In the genomic region with DNA sequence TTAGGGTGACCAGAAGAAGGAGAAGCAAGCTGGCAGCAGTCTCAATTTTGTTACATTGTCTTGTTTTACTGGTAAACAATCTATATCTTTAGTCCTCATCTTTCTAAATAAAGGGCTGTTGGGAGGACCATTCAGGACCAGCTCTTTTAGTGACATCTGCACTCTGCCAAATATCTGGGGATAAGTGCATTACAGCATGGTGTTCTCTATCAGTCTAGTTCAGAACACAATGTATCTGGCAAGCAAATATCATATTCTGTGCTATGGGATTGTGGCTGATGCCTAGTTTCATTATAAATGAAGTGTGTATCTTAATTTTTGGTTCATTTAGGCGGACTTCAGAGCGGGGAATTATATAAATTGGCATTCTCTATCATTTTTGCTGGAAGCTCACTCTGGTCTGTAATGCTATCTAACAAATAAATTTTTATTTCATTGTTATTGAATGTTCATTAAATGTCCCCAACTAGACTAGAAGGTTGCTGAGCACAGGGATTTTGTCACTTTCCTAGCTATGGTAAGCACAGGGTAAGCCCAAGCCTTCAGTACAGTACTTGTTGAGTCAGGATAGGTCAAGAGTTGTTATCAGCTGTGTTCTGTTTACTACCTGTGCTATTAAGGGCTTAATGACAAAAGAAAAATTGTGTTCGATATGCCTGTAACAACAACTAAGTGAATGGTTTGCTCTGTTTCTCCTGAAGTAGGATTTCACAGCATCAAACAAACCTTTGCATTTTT, we compare ENCODE assay signal across 20 cellular contexts. TPM values are rescaled to one million over a fixed set of nuclear protein-coding genes. Genes with fewer than 3 reads are reported as not detected.
"Had no signal": no experiment of that assay in that cellular context is flagged by ENCODE, and none has a peak within 500 bp of the region (broad histone marks: within the 10 kb centered on the region; RNA-seq: fewer than 3 reads in every experiment).

No MANE protein-coding gene starts in this region.

- H3K27me3 ChIP-seq: SJSA1 had no signal

- H3K27ac ChIP-seq: RWPE1, SJSA1, SK-N-MC had no signal

- H3K9me3 ChIP-seq: SJSA1 had no signal

- H3K4me3 ChIP-seq: SJSA1, SK-N-MC had no signal

- H3K4me1 ChIP-seq: SJSA1 had no signal

- H3K36me3 ChIP-seq: SJSA1 had no signal

- DNase-seq: KBM-7, MV-4-11, NCI-H1048, NCI-H1105, NCI-H1417, NCI-H146, NCI-H1694 treated with DMSO at 0.1 percent for 48 hours, NCI-H1930, NCI-H2081, NCI-H2107, NCI-H2227 treated with DMSO at 0.1 percent for 48 hours, NCI-H524, NCI-H69, NCI-H774, SIG-M5 had no signal

RNA-seq across cellular contexts. Expression of gene BSPRY, which starts 21.1 kb away (rescaled TPM):
- total RNA-seq: LHCN-M2, SJSA1 had no signal

RNA-seq across cellular contexts. Expression of gene RNF183, which starts 25.0 kb away (rescaled TPM):
- total RNA-seq: LHCN-M2, MCF 10A, SJSA1 had no signal
